ENCODE assay signal across 23 cellular contexts in genomic region chr4:99572527-99573240, GRCh38. TPM values are rescaled to one million over a fixed set of nuclear protein-coding genes. Genes with fewer than 3 reads are reported as not detected.
DNase-seq lines count a peak whose midpoint lies in the region; ATAC-seq and TF ChIP-seq lines count a peak whose summit lies in the region.
"Had no signal": no experiment of that assay in that cellular context is flagged by ENCODE, and none has a peak within 500 bp of the region (broad histone marks: within the 10 kb centered on the region; RNA-seq: fewer than 3 reads in every experiment).

No MANE protein-coding gene starts in this region.

- BruUV-seq in PC-3 (replicated peaks; lab: Mats Ljungman, UMichigan), result no TSS peak

- TF ChIP-seq CTCF in PC-3 (conservative IDR thresholded peaks at IDR 0.05; ENCODE audit: low read depth, low read length), result no peak
- no peak for TF ChIP-seq CTCF in sigmoid colon (IDR thresholded peaks at IDR 0.05)
- no peak for TF ChIP-seq CTCF in HFFc6 (IDR thresholded peaks at IDR 0.05)
- no peak for TF ChIP-seq CTCF in WERI-Rb-1 (IDR thresholded peaks at IDR 0.05; ENCODE audit: low read depth, low read length)
- no peak for TF ChIP-seq CTCF in activated CD8-positive, alpha-beta T cell treated with anti-CD3 and anti-CD28 coated beads for 36 hours (IDR thresholded peaks at IDR 0.05)

- DNase-seq in EH (ENCODE audit: low read depth) (peak; percentile 35), PC-3 (peak; percentile 23), foreskin melanocyte (peak; percentile 61), sigmoid colon (no peak), HFFc6 (no peak), WERI-Rb-1 (no peak), SW 1271 (lab: John Stamatoyannopoulos, UW) (no peak)
- no peak for DNase-seq in activated CD8-positive, alpha-beta T cell treated with anti-CD3 and anti-CD28 coated beads for 36 hours
- DNase-seq: activated CD4-positive, alpha-beta T cell treated with anti-CD3 and anti-CD28 coated beads, Interleukin-2, amount 50 U/mL, for 1 hour; activated naive CD4-positive, alpha-beta T cell treated with anti-CD3 and anti-CD28 coated beads, Interleukin-2, amount 50 U/mL, for 16 hours; CD4-positive, alpha-beta T cell; cortex of kidney; DND-41; immature natural killer cell; MM.1S; NCI-H1694 treated with DMSO at 0.1 percent for 48 hours; NCI-H524; nephron progenitor cell; PC-9; stimulated activated naive CD8-positive, alpha-beta T cell treated with anti-CD3 and anti-CD28 coated beads, Interleukin-15, Interleukin-2, amounts not matched to agents 100 U/mL and 50 U/mL, for 24 hours had no signal

- H3K4me1 Mint-ChIP-seq in HFFc6 (ENCODE audit: low read depth), result no peaks in the 10 kb centered on the region
- no peaks in the 10 kb centered on the region for H3K4me1 Mint-ChIP-seq in activated CD8-positive, alpha-beta T cell treated with anti-CD3 and anti-CD28 coated beads for 36 hours (ENCODE audit: low read depth)
- H3K4me1 Mint-ChIP-seq: immature natural killer cell, nephron progenitor cell had no signal

- H3K27ac ChIP-seq in PC-3 (ENCODE audit: low read length) (no peak overlapping the region), sigmoid colon (peak overlapping the region; percentile 62 to 92 (median 76)), WERI-Rb-1 (no peak overlapping the region)
- H3K27ac ChIP-seq: PC-9, prostate gland, vagina had no signal

- H3K27me3 Mint-ChIP-seq in HFFc6 (ENCODE audit: insufficient read depth), result peaks cover 6% of the 10 kb centered on the region
- peaks cover 32% of the 10 kb centered on the region for H3K27me3 Mint-ChIP-seq in activated CD8-positive, alpha-beta T cell treated with anti-CD3 and anti-CD28 coated beads for 36 hours

- intact Hi-C loops in PC-3 (cut with micrococcal nuclease) (no loop called here), sigmoid colon (cut with DNase I) (loop anchor here (5.0 kb wide), 1 partner anchor 45 kb away; no protein-coding TSS in a partner anchor)
- intact Hi-C loops in activated CD8-positive, alpha-beta T cell treated with anti-CD3 and anti-CD28 coated beads for 36 hours (cut with micrococcal nuclease), result no loop called here

- H3F3A ChIP-seq in PC-3 (ENCODE audit: low read length, unreplicated experiment), result no peaks in the 10 kb centered on the region

- TF ChIP-seq EP300 in sigmoid colon (IDR thresholded peaks at IDR 0.05), result no peak

- WGBS in sigmoid colon, 2 donors, result 79 to 83% methylated on average over 6 of the region's 6 CpGs

- H3K79me2 ChIP-seq in PC-3 (ENCODE audit: low read length), result no peaks in the 10 kb centered on the region

- peak overlapping the region; percentile 13 for H3K4me2 ChIP-seq in PC-3 (ENCODE audit: low read length)
- H3K4me2 ChIP-seq: PC-9 had no signal

- no peaks in the 10 kb centered on the region for H3K9me3 Mint-ChIP-seq in HFFc6
- no peaks in the 10 kb centered on the region for H3K9me3 Mint-ChIP-seq in activated CD8-positive, alpha-beta T cell treated with anti-CD3 and anti-CD28 coated beads for 36 hours
- H3K9me3 Mint-ChIP-seq: CD4-positive, alpha-beta T cell; memory B cell; nephron progenitor cell had no signal

- H3K9ac ChIP-seq in PC-3 (ENCODE audit: low read length), result no peak overlapping the region

- no peak overlapping the region for H3K4me3 ChIP-seq in PC-3 (ENCODE audit: low read length)
- H3K4me3 ChIP-seq in sigmoid colon, result no peak overlapping the region
- no peak overlapping the region for H3K4me3 ChIP-seq in WERI-Rb-1 (ENCODE audit: low read depth, low read length)
- H3K4me3 ChIP-seq: PC-9, prostate gland, vagina had no signal

- ATAC-seq in PC-3, result no peak
- ATAC-seq in activated CD8-positive, alpha-beta T cell treated with anti-CD3 and anti-CD28 coated beads for 36 hours, result no peak
- ATAC-seq: stimulated activated naive CD8-positive, alpha-beta T cell treated with anti-CD3 and anti-CD28 coated beads, Interleukin-15, Interleukin-2, amounts not matched to agents 100 U/mL and 50 U/mL, for 24 hours had no signal

- H3K36me3 ChIP-seq in PC-3 (ENCODE audit: low read depth, low read length), result no peaks in the 10 kb centered on the region
- H3K36me3 ChIP-seq in sigmoid colon, result no peaks in the 10 kb centered on the region
- no peaks in the 10 kb centered on the region for H3K36me3 ChIP-seq in WERI-Rb-1
- H3K36me3 ChIP-seq: prostate gland, vagina had no signal

- no peaks in the 10 kb centered on the region for H4K20me1 ChIP-seq in PC-3 (ENCODE audit: low read length)

- POLR2A ChIA-PET in PC-3 (lab: Charles Lee; ENCODE audit: unreplicated experiment), result no interaction called here
- POLR2A ChIA-PET in activated CD8-positive, alpha-beta T cell treated with anti-CD3 and anti-CD28 coated beads for 36 hours (lab: Charles Lee), result no interaction called here

- no peaks in the 10 kb centered on the region for H3K9me3 ChIP-seq in PC-3 (ENCODE audit: low read length)
- no peaks in the 10 kb centered on the region for H3K9me3 ChIP-seq in sigmoid colon
- H3K9me3 ChIP-seq in WERI-Rb-1 (ENCODE audit: severe bottlenecking), result no peaks in the 10 kb centered on the region
- H3K9me3 ChIP-seq: prostate gland, vagina had no signal

- CTCF ChIA-PET in PC-3 (lab: Charles Lee), result no interaction called here
- CTCF ChIA-PET in activated CD8-positive, alpha-beta T cell treated with anti-CD3 and anti-CD28 coated beads for 36 hours (lab: Charles Lee), result interaction anchor here (1.1 kb wide), 1 partner anchor 13 kb away, joined by 3 read pairs; no protein-coding TSS in a partner anchor

- H3K9me2 ChIP-seq in PC-3 (replicated peaks; ENCODE audit: low read length), result no peaks in the 10 kb centered on the region

- no peaks in the 10 kb centered on the region for H3K36me3 Mint-ChIP-seq in HFFc6 (ENCODE audit: low read depth)
- no peaks in the 10 kb centered on the region for H3K36me3 Mint-ChIP-seq in activated CD8-positive, alpha-beta T cell treated with anti-CD3 and anti-CD28 coated beads for 36 hours (ENCODE audit: low read depth)
- H3K36me3 Mint-ChIP-seq: immature natural killer cell, memory B cell had no signal

- no peak overlapping the region for H3K27ac Mint-ChIP-seq in HFFc6
- no peak overlapping the region for H3K27ac Mint-ChIP-seq in activated CD8-positive, alpha-beta T cell treated with anti-CD3 and anti-CD28 coated beads for 36 hours
- H3K27ac Mint-ChIP-seq: CD4-positive, alpha-beta T cell; immature natural killer cell; memory B cell; nephron progenitor cell had no signal

- no peak overlapping the region for H3K4me3 Mint-ChIP-seq in HFFc6
- H3K4me3 Mint-ChIP-seq in activated CD8-positive, alpha-beta T cell treated with anti-CD3 and anti-CD28 coated beads for 36 hours, result no peak overlapping the region
- H3K4me3 Mint-ChIP-seq: CD4-positive, alpha-beta T cell; immature natural killer cell; memory B cell; nephron progenitor cell had no signal

- H3K27me3 ChIP-seq in PC-3 (ENCODE audit: low read length) (peaks cover 15% of the 10 kb centered on the region), sigmoid colon (no peaks in the 10 kb centered on the region), WERI-Rb-1 (ENCODE audit: insufficient read depth, low read depth, severe bottlenecking) (no peaks in the 10 kb centered on the region)
- H3K27me3 ChIP-seq: vagina had no signal

- no peaks in the 10 kb centered on the region for H3K4me1 ChIP-seq in PC-3 (ENCODE audit: insufficient read depth, low read length)
- peaks cover 0 to 53% (median 25%) of the 10 kb centered on the region in 4 donors for H3K4me1 ChIP-seq in sigmoid colon
- H3K4me1 ChIP-seq: prostate gland, vagina had no signal

- no peak overlapping the region for H2AFZ ChIP-seq in PC-3 (ENCODE audit: low read length)
- H2AFZ ChIP-seq: PC-9 had no signal

- no peak for TF ChIP-seq POLR2A in sigmoid colon (IDR thresholded peaks at IDR 0.05)

RNA-seq across cellular contexts. Expression of gene MTTP, which starts 1.9 kb away (rescaled TPM):
- total RNA-seq in PC-3 (2014; rRNA removed), result 0.33 TPM in 1 of 2 replicates, not detected in the other
- 10 to 100 TPM in 1 of 4 donors, 1 to 10 TPM in 3; 2.4 to 12.8 (median 5.9) TPM for total RNA-seq in sigmoid colon
- polyA plus RNA-seq in sigmoid colon, result under 1 TPM in 1 of 3 donors, not detected in 2; 0.13 TPM
- total RNA-seq in HFFc6 (2021; fragmentation: NEBNext Ultra II Directional; extraction: Animal tissue kit (Norgen Biotek cat#: 25700)), result not detected
- total RNA-seq in activated CD8-positive, alpha-beta T cell treated with anti-CD3 and anti-CD28 coated beads for 36 hours, result under 1 TPM; 0.45 to 0.59 TPM
- total RNA-seq: CD4-positive, alpha-beta T cell; PC-9; vagina had no signal
- polyA plus RNA-seq: immature natural killer cell had no signal

RNA-seq across cellular contexts. Expression of gene TRMT10A, which starts 8.8 kb away (rescaled TPM):
- total RNA-seq in PC-3 (2014; rRNA removed), result 5.2 and 20.3 TPM in 2 replicates
- total RNA-seq in sigmoid colon, result 1 to 10 TPM; 3.9 to 7.5 (median 6.4) TPM
- polyA plus RNA-seq in sigmoid colon, result 1 to 10 TPM; 4.8 to 5.6 (median 5.5) TPM
- 1 to 10 TPM; 4.1 to 6.8 (median 5.2) TPM for total RNA-seq in HFFc6 (2021; fragmentation: NEBNext Ultra II Directional; extraction: Animal tissue kit (Norgen Biotek cat#: 25700))
- 1 to 10 TPM; 7.7 to 8.0 TPM for total RNA-seq in activated CD8-positive, alpha-beta T cell treated with anti-CD3 and anti-CD28 coated beads for 36 hours

Comparison
In these comparisons a context has a peak if more than half of its experiments do, and no peak if none do; other contexts are left out.
1. DNase-seq: peak in EH (single experiment), PC-3 (single experiment) and foreskin melanocyte (single experiment); none in sigmoid colon (single experiment), HFFc6 (single experiment), WERI-Rb-1 (single experiment), SW 1271 (0 of 2) and activated CD8-positive, alpha-beta T cell treated with anti-CD3 and anti-CD28 coated beads for 36 hours (single experiment).
2. H3K27ac ChIP-seq: peak in sigmoid colon (4 of 4); none in PC-3 (single experiment) and WERI-Rb-1 (single experiment).